In genomic region chr3:48039487-48040190, GRCh38 we compare ENCODE assay signal across 8 cellular contexts. TPM values are rescaled to one million over a fixed set of nuclear protein-coding genes. Genes with fewer than 3 reads are reported as not detected.
A peak's percentile ranks its signal among the peaks of the same experiment; 100 is the strongest.
DNase-seq lines count a peak whose midpoint lies in the region; ATAC-seq, FAIRE-seq and TF ChIP-seq lines count a peak whose summit lies in the region.

No MANE protein-coding gene starts in this region.

- no peak overlapping the region for H2AFZ ChIP-seq in PC-9

- FAIRE-seq in pancreas (lab: Jason Lieb, UNC), result no peak

- peaks cover 23% of the 10 kb centered on the region for H3K4me1 Mint-ChIP-seq in Calu3 (ENCODE audit: low read depth, unreplicated experiment)

- H3K36me3 Mint-ChIP-seq in Calu3 (ENCODE audit: insufficient read depth, unreplicated experiment), result no peaks in the 10 kb centered on the region

- peak overlapping the region; percentile 24 for H3K4me3 Mint-ChIP-seq in Calu3 (ENCODE audit: low read depth, unreplicated experiment)

- peaks cover 23% of the 10 kb centered on the region; the same call in 1 of the 2 replicates for H4K20me1 ChIP-seq in PC-9 (ENCODE audit: insufficient read depth)

- H3K4me2 ChIP-seq in PC-9, result peak overlapping the region; percentile 23; the same call in 1 of the 2 replicates

- TSS peak; percentile 33 for BruUV-seq in Calu3 (replicated peaks; lab: Mats Ljungman, UMichigan)
- BruUV-seq in PC-9 (replicated peaks; lab: Mats Ljungman, UMichigan), result no TSS peak

- peaks cover 43% of the 10 kb centered on the region for H3K79me2 ChIP-seq in PC-9 (ENCODE audit: low read depth)

- no peaks in the 10 kb centered on the region for H3K9me2 ChIP-seq in PC-9 (ENCODE audit: insufficient read depth)

- no peaks in the 10 kb centered on the region for H3K27me3 ChIP-seq in PC-9 (ENCODE audit: insufficient read depth, low read depth)
- H3K27me3 ChIP-seq in pancreas, result no peaks in the 10 kb centered on the region

- H3K36me3 ChIP-seq in PC-9 (ENCODE audit: low read depth) (no peaks in the 10 kb centered on the region), pancreas (no peaks in the 10 kb centered on the region)

- peak; percentile 35 to 77 (median 72) for ATAC-seq in pancreas

- H3K9me3 ChIP-seq in PC-9 (ENCODE audit: insufficient read depth, low read depth), result no peaks in the 10 kb centered on the region
- no peaks in the 10 kb centered on the region for H3K9me3 ChIP-seq in pancreas

- POLR2A ChIA-PET in PC-9 (lab: Charles Lee; ENCODE audit: unreplicated experiment), result interaction anchor here (0.6 kb wide), 1 partner anchor 21 kb away, joined by 3 read pairs; no protein-coding TSS in a partner anchor

- H3K9me3 Mint-ChIP-seq in Calu3 (ENCODE audit: low read depth, unreplicated experiment), result no peaks in the 10 kb centered on the region

- H3K27ac Mint-ChIP-seq in Calu3 (ENCODE audit: unreplicated experiment), result peak overlapping the region; percentile 54

- intact Hi-C loops in Calu3 (cut with micrococcal nuclease; ENCODE audit: unreplicated experiment), result loop anchor here (5.0 kb wide), 1 partner anchor 48 kb away; no protein-coding TSS in a partner anchor
- intact Hi-C loops in PC-9 (cut with micrococcal nuclease; ENCODE audit: unreplicated experiment), result no loop called here
- intact Hi-C loops in pancreas (cut with DNase I), result no loop called here

- TF ChIP-seq CTCF in Calu3 (IDR thresholded peaks at IDR 0.05; ENCODE audit: unreplicated experiment) (no peak), PC-9 (conservative IDR thresholded peaks at IDR 0.05) (no peak), fibroblast of pulmonary artery (IDR thresholded peaks at IDR 0.05; ENCODE audit: low read length, missing control alignments) (no peak), pancreas (IDR thresholded peaks at IDR 0.05) (no peak)

- no peaks in the 10 kb centered on the region for H3K27me3 Mint-ChIP-seq in Calu3 (ENCODE audit: unreplicated experiment)

- peak overlapping the region; percentile 36; the same call in 1 of the 2 replicates for H3K27ac ChIP-seq in PC-9
- peak overlapping the region in 3 of 4 donors; percentile 25 to 64 (median 57) for H3K27ac ChIP-seq in pancreas

- peaks cover 27% of the 10 kb centered on the region for H3F3A ChIP-seq in PC-9 (ENCODE audit: insufficient read depth, low read depth)

- H3K4me1 ChIP-seq in PC-9 (replicated peaks; ENCODE audit: insufficient read depth) (peaks cover 20% of the 10 kb centered on the region), pancreas (peaks cover 6 to 17% (median 9%) of the 10 kb centered on the region in 3 donors)

- CTCF ChIA-PET in Calu3 (lab: Charles Lee) (interaction anchor here (0.6 to 1.2 kb wide), 5 partner anchors 9 to 112 kb away, joined by 3 to 9 read pairs (median 3); no protein-coding TSS in a partner anchor), PC-9 (lab: Charles Lee) (no interaction called here)

- DNase-seq in Calu3 (no peak), PC-9 (peak in 1 of 2 experiments; percentile 84), fibroblast of pulmonary artery (ENCODE audit: low read depth) (peak; percentile 74), pancreas (no peak), cerebellum (ENCODE audit: low spot score) (no peak), NCI-H524 (lab: John Stamatoyannopoulos, UW) (no peak)
- no peak for DNase-seq in activated CD4-positive, alpha-beta T cell treated with anti-CD3 and anti-CD28 coated beads, Interleukin-2, amount 50 U/mL, for 48 hours
- no peak for DNase-seq in stimulated activated CD4-positive, alpha-beta T cell treated with anti-CD3 and anti-CD28 coated beads, Interleukin-4, amount 100 ng/mL, for 4 hours

- no peak overlapping the region for H3K4me3 ChIP-seq in PC-9
- no peak overlapping the region for H3K4me3 ChIP-seq in fibroblast of pulmonary artery (replicated peaks; ENCODE audit: low read depth, low read length)
- no peak overlapping the region for H3K4me3 ChIP-seq in pancreas

- 3 to 5% methylated on average over 1 of the region's 1 CpG for WGBS in pancreas, 2 donors

RNA-seq across cellular contexts. Expression of gene MAP4, which starts 23.4 kb away (rescaled TPM):
- total RNA-seq in Calu3 (2022) (136 and 150 TPM in 2 replicates), PC-9 (2021) (157 and 187 TPM in 2 replicates), pancreas (100 to 1,000 TPM in 1 of 6 donors, 10 to 100 TPM in 5; 59.2 to 127 (median 79.3) TPM), cerebellum (149 TPM)
- 10 to 100 TPM; 34.5 to 49.5 TPM for polyA plus RNA-seq in pancreas
